1 cellular context compared by ENCODE assay signal in the genomic region with DNA sequence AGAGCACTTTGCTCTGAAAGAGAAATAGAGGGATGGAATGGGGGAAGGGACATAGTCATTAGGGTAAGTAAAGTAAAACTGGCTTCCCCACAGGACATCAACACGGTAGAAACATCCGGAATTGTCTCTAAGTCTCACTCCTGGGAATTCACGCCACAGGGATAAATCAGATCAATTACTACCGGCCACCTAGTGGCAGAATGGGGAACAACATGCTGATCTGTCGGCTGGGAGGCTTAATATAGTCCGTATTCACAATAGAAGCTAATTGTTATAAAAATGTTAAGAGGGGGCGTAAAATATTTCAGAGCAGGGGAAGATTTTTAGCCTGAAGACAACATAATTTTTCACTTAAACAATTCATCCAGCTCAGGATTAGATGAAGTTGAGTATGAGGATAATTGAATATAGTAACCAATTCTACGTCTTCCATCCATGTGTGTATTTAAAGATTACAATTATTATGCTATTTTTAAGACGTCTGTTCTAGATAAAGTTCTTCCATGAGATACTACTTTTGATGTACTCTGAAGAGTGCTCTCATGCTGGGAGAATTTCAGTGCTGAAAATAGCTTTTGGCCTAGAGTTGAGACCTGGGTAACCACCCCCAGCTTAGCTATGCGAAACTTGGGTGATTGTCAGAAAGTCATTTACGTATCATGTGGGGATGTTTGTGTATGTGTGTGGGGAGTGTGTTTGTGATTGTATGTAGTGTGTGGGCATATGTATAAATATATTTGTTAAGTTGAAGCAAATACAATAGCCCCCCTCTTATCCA.
TF ChIP-seq lines count a peak whose summit lies in the region.

No MANE protein-coding gene starts in this region.

TF ChIP-seq in SK-N-SH, 30 proteins besides CTCF, POLR2A, EP300 and RAD21 (continued from another document):
- no peak for TF ChIP-seq FOXJ3 (CRISPR knock-in tag; IDR thresholded peaks at IDR 0.05)
- TF ChIP-seq GABPA (IDR thresholded peaks at IDR 0.05; ENCODE audit: low read depth), result no peak
- TF ChIP-seq RFX5 (IDR thresholded peaks at IDR 0.05; ENCODE audit: low read length), result no peak
